In genomic region chr5:39187873-39188731, GRCh38 we compare ENCODE assay signal across 12 cellular contexts. TPM values are rescaled to one million over a fixed set of nuclear protein-coding genes. Genes with fewer than 3 reads are reported as not detected.
A peak's percentile ranks its signal among the peaks of the same experiment; 100 is the strongest.
DNase-seq lines count a peak whose midpoint lies in the region; ATAC-seq, FAIRE-seq and TF ChIP-seq lines count a peak whose summit lies in the region.
"Had no signal": no experiment of that assay in that cellular context is flagged by ENCODE, and none has a peak within 500 bp of the region (broad histone marks: within the 10 kb centered on the region; RNA-seq: fewer than 3 reads in every experiment).

No MANE protein-coding gene starts in this region.

- H3K4me3 Mint-ChIP-seq in T-cell, result peak overlapping the region; percentile 79 to 95 (median 84)
- H3K4me3 Mint-ChIP-seq: brain had no signal

- no peaks in the 10 kb centered on the region for H3K9me3 Mint-ChIP-seq in T-cell

- no peak for TF ChIP-seq RAD21 in A549 (conservative IDR thresholded peaks at IDR 0.05 in 1 of 2, IDR thresholded peaks at IDR 0.05 in 1 of 2)

- H3K36me3 Mint-ChIP-seq in T-cell, result peaks cover 22% of the 10 kb centered on the region
- H3K36me3 Mint-ChIP-seq: brain had no signal

- CTCF ChIA-PET in A549 (lab: Yijun Ruan, JAX), result interaction anchor here (0.6 to 1.8 kb wide), 5 partner anchors 15 to 244 kb away, joined by 3 to 5 read pairs (median 4); no protein-coding TSS in a partner anchor
- CTCF ChIA-PET in T-cell (lab: Charles Lee), result interaction anchor here (0.7 to 8.3 kb wide), 14 partner anchors 8 to 95 kb away, joined by 3 to 56 read pairs (median 6); no protein-coding TSS in a partner anchor
- CTCF ChIA-PET in HEK293T (lab: Yijun Ruan, JAX), result no interaction called here

- no peak for TF ChIP-seq EP300 in A549 (IDR thresholded peaks at IDR 0.05)

- FAIRE-seq in A549 (lab: Jason Lieb, UNC), result peak; percentile 63

- ATAC-seq in A549 (peak in 1 of 2 experiments; percentile 48; a peak in 2 of 6 replicates), T-cell (replicated peaks in 1 of 4) (peak; percentile 19 to 36 (median 28)), HG02798 (IDR thresholded peaks at IDR 0.05; ENCODE audit: poor library complexity, unreplicated experiment) (no peak)

- peak overlapping the region in 1 of 2 experiments; percentile 5; a peak in 1 of 6 replicates for H3K27ac ChIP-seq in A549
- H3K27ac ChIP-seq in epithelial cell of prostate, result no peak overlapping the region

- POLR2A ChIA-PET in A549 (lab: Yijun Ruan, JAX) (interaction anchor here (0.7 kb wide), 1 partner anchor 88 kb away, joined by 5 read pairs; no protein-coding TSS in a partner anchor), T-cell (lab: Charles Lee) (interaction anchor here (0.6 to 1.9 kb wide), 11 partner anchors 9 to 1218 kb away, joined by 3 to 9 read pairs (median 5); no protein-coding TSS in a partner anchor), HEK293T (lab: Yijun Ruan, JAX) (no interaction called here)

- TF ChIP-seq CTCF in A549 (IDR thresholded peaks at IDR 0.05), result no peak

- H3K4me1 Mint-ChIP-seq in T-cell, result peaks cover 91 to 95% (median 91%) of the 10 kb centered on the region in 3 donors
- H3K4me1 Mint-ChIP-seq: brain had no signal

- H3K27ac Mint-ChIP-seq in T-cell, result peak overlapping the region; percentile 96 to 100
- H3K27ac Mint-ChIP-seq: brain had no signal

- no peaks in the 10 kb centered on the region for H3K27me3 Mint-ChIP-seq in T-cell

- TF ChIP-seq POLR2A in A549 (IDR thresholded peaks at IDR 0.05; ENCODE audit: low read length), result no peak

- H3K9me3 ChIP-seq in A549, result no peaks in the 10 kb centered on the region
- H3K9me3 ChIP-seq: MG63 had no signal

- 87% methylated on average over 13 of the region's 13 CpGs for WGBS in A549 (ENCODE audit: missing lambda C conversion rate)

- H3K4me2 ChIP-seq in A549, result no peak overlapping the region

- peaks cover 35% of the 10 kb centered on the region for H3K4me1 ChIP-seq in A549

- H3K4me3 ChIP-seq in A549, result no peak overlapping the region
- H3K4me3 ChIP-seq: MG63 had no signal

- DNase-seq in A549 (ENCODE audit: low read depth in 1 of 2, low spot score in 1 of 2), result no peak
- DNase-seq in ELR (ENCODE audit: low read depth), result peak; percentile 38
- peak in 7 of 34 experiments; percentile 29 to 68 (median 35) for DNase-seq in T-cell
- peak; percentile 46 for DNase-seq in epithelial cell of prostate (ENCODE audit: low read depth, low spot score)
- DNase-seq in NAMALWA (ENCODE audit: low spot score), result no peak
- no peak for DNase-seq in SKM-1 treated with dmso at 0.1 percent for 144 hours (lab: John Stamatoyannopoulos, UW; ENCODE audit: unreplicated experiment)
- no peak for DNase-seq in HEK293T (ENCODE audit: extremely low spot score)
- DNase-seq: GDM1, MG63, NCI-H2171 treated with DMSO at 0.1 percent for 48 hours had no signal

TF ChIP-seq in A549, 52 proteins besides CTCF, POLR2A, EP300 and RAD21:
- TF ChIP-seq FOSB (CRISPR knock-in tag; IDR thresholded peaks at IDR 0.05) (no peak), NR3C1 (IDR thresholded peaks at IDR 0.05) (no peak), HEYL (CRISPR knock-in tag; IDR thresholded peaks at IDR 0.05) (no peak), MAZ (IDR thresholded peaks at IDR 0.05; ENCODE audit: borderline replicate concordance, low read depth, low read length) (no peak), FOSL2 (IDR thresholded peaks at IDR 0.05) (no peak), FOSL2 (CRISPR knock-in tag; IDR thresholded peaks at IDR 0.05) (no peak)

TF ChIP-seq in HEK293T, 16 proteins besides CTCF, POLR2A, EP300 and RAD21:
- TF ChIP-seq PKNOX1 (IDR thresholded peaks at IDR 0.05), result no peak
- no peak for TF ChIP-seq NFRKB (IDR thresholded peaks at IDR 0.05)
- TF ChIP-seq L3MBTL2 (conservative IDR thresholded peaks at IDR 0.05), result no peak
- TF ChIP-seq FOXA1 (IDR thresholded peaks at IDR 0.05), result no peak
- no peak for TF ChIP-seq ARNT (IDR thresholded peaks at IDR 0.05)
- no peak for TF ChIP-seq HDGF (IDR thresholded peaks at IDR 0.05; ENCODE audit: borderline replicate concordance)
- TF ChIP-seq SP1 (IDR thresholded peaks at IDR 0.05), result no peak

RNA-seq across cellular contexts. Expression of gene FYB1, which starts 31.3 kb away (rescaled TPM):
- polyA plus RNA-seq in A549 (2011; rRNA removed) (20.2 and 34.6 TPM in 2 replicates), A549 (2017; fragmentation: RNase III; extraction: RNeasy Plus Mini Kit Qiagen cat#74134 plus additional on column Dnase treatment) (5.9 to 8.0 TPM (median 7.4 TPM) in 3 replicates)
- 2.6 and 2.8 TPM in 2 replicates for polyA plus RNA-seq in A549 (2012; cell fraction: cytosol; rRNA removed)
- 1.7 and 3.2 TPM in 2 replicates for polyA plus RNA-seq in A549 (2012; cell fraction: nucleus; rRNA removed)
- polyA minus RNA-seq in A549 (2011; rRNA and poly(A)+ RNA removed), result 4.9 and 6.4 TPM in 2 replicates
- total RNA-seq in T-cell, result 100 to 1,000 TPM; 372 to 769 (median 428) TPM

Comparison
In these comparisons a context has a peak if more than half of its experiments do, and no peak if none do; other contexts are left out.
1. DNase-seq: peak in ELR (single experiment) and epithelial cell of prostate (single experiment); none in A549 (0 of 2), NAMALWA (single experiment), SKM-1 treated with dmso at 0.1 percent for 144 hours (single experiment) and HEK293T (single experiment).